29 cellular contexts compared by ENCODE assay signal in the genomic region with DNA sequence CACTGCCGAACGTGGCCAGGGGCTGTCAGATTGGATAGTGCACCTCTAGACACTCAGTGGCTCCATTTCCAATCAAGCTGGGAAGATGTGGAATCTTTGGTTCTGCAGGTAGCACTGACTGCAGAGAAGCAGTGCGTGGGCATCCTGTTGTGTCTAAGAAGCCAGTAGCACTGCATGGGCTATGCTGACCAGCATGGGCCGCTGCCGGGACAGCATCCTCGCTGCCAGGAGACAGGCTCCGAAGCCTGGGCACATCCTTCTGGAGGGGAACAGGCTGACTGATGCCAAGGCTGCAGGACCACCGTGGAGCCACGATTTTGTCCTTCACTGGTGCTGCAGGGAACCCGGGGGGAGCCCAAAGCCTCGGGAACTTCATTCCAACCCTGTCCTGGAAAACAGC.
"Had no signal": no experiment of that assay in that cellular context is flagged by ENCODE, and none has a peak within 500 bp of the region (broad histone marks: within the 10 kb centered on the region; RNA-seq: fewer than 3 reads in every experiment).

No MANE protein-coding gene starts in this region.

- H3K36me3 Mint-ChIP-seq: naive B cell; naive thymus-derived CD8-positive, alpha-beta T cell; natural killer cell treated with Interleukin-12 subunit alpha and Interleukin-12 subunit beta and Interleukin-15 and Interleukin-18, amount 100 ng/mL, for 72 hours; stimulated activated effector memory CD8-positive, alpha-beta T cell treated with anti-CD3 and anti-CD28 coated beads, Interleukin-12 subunit alpha, Interleukin-12 subunit beta, amount 100 ng/mL, for 72 hours had no signal

- H3K27me3 ChIP-seq: ovary, right lobe of liver, sigmoid colon, testis, tibial nerve, upper lobe of left lung had no signal

- H3K4me3 ChIP-seq: ovary, psoas muscle, right lobe of liver, sigmoid colon, suprapubic skin, testis, tibial nerve, upper lobe of left lung had no signal

- H3K4me1 Mint-ChIP-seq: naive B cell, nephron progenitor cell had no signal

- ATAC-seq: naive thymus-derived CD8-positive, alpha-beta T cell; natural killer cell treated with Interleukin-12 subunit alpha and Interleukin-12 subunit beta and Interleukin-15 and Interleukin-18, amount 100 ng/mL, for 72 hours; psoas muscle; right cardiac atrium; right lobe of liver; stimulated activated effector memory CD8-positive, alpha-beta T cell treated with anti-CD3 and anti-CD28 coated beads, Interleukin-12 subunit alpha, Interleukin-12 subunit beta, amount 100 ng/mL, for 72 hours; stimulated activated naive CD8-positive, alpha-beta T cell treated with anti-CD3 and anti-CD28 coated beads, Interleukin-15, amount 100 ng/mL, for 72 hours; stimulated activated naive CD8-positive, alpha-beta T cell treated with anti-CD3 and anti-CD28 coated beads, Interleukin-15, Interleukin-2, amounts not matched to agents 100 U/mL and 50 U/mL, for 24 hours had no signal

- H3K36me3 ChIP-seq: ovary, right lobe of liver, sigmoid colon, suprapubic skin, tibial nerve, upper lobe of left lung had no signal

- H3K4me1 ChIP-seq: parathyroid adenoma, psoas muscle, right lobe of liver, sigmoid colon, suprapubic skin, testis, tibial nerve, upper lobe of left lung had no signal

- H3K4me3 Mint-ChIP-seq: naive B cell; naive thymus-derived CD8-positive, alpha-beta T cell; natural killer cell treated with Interleukin-12 subunit alpha and Interleukin-12 subunit beta and Interleukin-15 and Interleukin-18, amount 100 ng/mL, for 72 hours; nephron progenitor cell; neural crest cell; stimulated activated effector memory CD8-positive, alpha-beta T cell treated with anti-CD3 and anti-CD28 coated beads, Interleukin-12 subunit alpha, Interleukin-12 subunit beta, amount 100 ng/mL, for 72 hours; stimulated activated naive CD8-positive, alpha-beta T cell treated with anti-CD3 and anti-CD28 coated beads, Interleukin-15, amount 100 ng/mL, for 72 hours had no signal

- DNase-seq: naive B cell; naive thymus-derived CD8-positive, alpha-beta T cell; occipital lobe; ovary; posterior cingulate gyrus; psoas muscle; right cardiac atrium; right lobe of liver; sigmoid colon; small intestine; stimulated activated CD4-positive, alpha-beta T cell treated with anti-CD3 and anti-CD28 coated beads, Interleukin-15, amount 100 ng/mL, for 24 hours; stimulated activated CD4-positive, alpha-beta T cell treated with anti-CD3 and anti-CD28 coated beads, Interleukin-2, amount 100 ng/mL, for 24 hours; stimulated activated CD4-positive, alpha-beta T cell treated with anti-CD3 and anti-CD28 coated beads, Interleukin-2, amount 100 ng/mL, for 48 hours; stimulated activated CD4-positive, alpha-beta T cell treated with anti-CD3 and anti-CD28 coated beads, Interleukin-4, amount 100 ng/mL, for 24 hours; stimulated activated naive CD4-positive, alpha-beta T cell; stimulated activated naive CD8-positive, alpha-beta T cell treated with anti-CD3 and anti-CD28 coated beads, Interleukin-15, amount 100 ng/mL, for 72 hours; stimulated activated naive CD8-positive, alpha-beta T cell treated with anti-CD3 and anti-CD28 coated beads, Interleukin-15, Interleukin-2, amounts not matched to agents 100 U/mL and 50 U/mL, for 24 hours; substantia nigra; testis; trophoblast cell had no signal

- H3K9me3 ChIP-seq: ovary, psoas muscle, right lobe of liver, sigmoid colon, suprapubic skin, testis, tibial nerve, upper lobe of left lung had no signal

- H3K27me3 Mint-ChIP-seq: progenitor cell of endocrine pancreas; stimulated activated naive CD8-positive, alpha-beta T cell treated with anti-CD3 and anti-CD28 coated beads, Interleukin-15, amount 100 ng/mL, for 72 hours had no signal

- H3K27ac ChIP-seq: ovary, parathyroid adenoma, psoas muscle, right lobe of liver, sigmoid colon, suprapubic skin, testis, tibial nerve, upper lobe of left lung had no signal

- H3K27ac Mint-ChIP-seq: naive B cell; natural killer cell treated with Interleukin-12 subunit alpha and Interleukin-12 subunit beta and Interleukin-15 and Interleukin-18, amount 100 ng/mL, for 72 hours; nephron progenitor cell; progenitor cell of endocrine pancreas; stimulated activated effector memory CD8-positive, alpha-beta T cell treated with anti-CD3 and anti-CD28 coated beads, Interleukin-12 subunit alpha, Interleukin-12 subunit beta, amount 100 ng/mL, for 72 hours had no signal
